Comparison of ENCODE assay signal across 8 cellular contexts in genomic region chr10:100185364-100186252, GRCh38. TPM values are rescaled to one million over a fixed set of nuclear protein-coding genes. Genes with fewer than 3 reads are reported as not detected.
DNase-seq lines count a peak whose midpoint lies in the region; ATAC-seq, FAIRE-seq and TF ChIP-seq lines count a peak whose summit lies in the region.

TSS of gene ERLIN1 (minus strand) at chr10:100186029. CDS start at chr10:100185626, 403 bp downstream.

- H3K9ac ChIP-seq in kidney (ENCODE audit: low read length in 2 of 2): peak within 1 kb of the TSS; percentile 89 to 94

- no peak for FAIRE-seq in kidney (lab: Jason Lieb, UNC)

- peaks cover 5 to 16% of the 10 kb centered on the region in 2 donors for H3K4me1 ChIP-seq in kidney (ENCODE audit: control insufficient read depth in 1 of 2, insufficient read depth in 1 of 2, low read depth in 1 of 2, low read length in 2 of 2)

- DNase-seq in AG09309 (ENCODE audit: low read depth) (peak; percentile 49), NCI-H460 (ENCODE audit: extremely low read depth, low read depth) (peak; percentile 87), cerebellar cortex (ENCODE audit: low spot score) (peak; percentile 92), kidney (peak; percentile 97)
- DNase-seq in activated CD4-positive, CD25-positive, alpha-beta regulatory T cell treated with anti-CD3 and anti-CD28 coated beads, Interleukin-2, amount 50 U/mL, for 72 hours: peak; percentile 94
- peak; percentile 83 to 95 for DNase-seq in stimulated activated CD4-positive, alpha-beta T cell treated with anti-CD3 and anti-CD28 coated beads, Interleukin-15, amount 100 ng/mL, for 1 hour (ENCODE audit: low read depth in 1 of 2, low spot score in 1 of 2)

- no peaks in the 10 kb centered on the region for H3K9me3 ChIP-seq in kidney (ENCODE audit: control insufficient read depth in 1 of 2, low read length in 2 of 2)

- H3K36me3 ChIP-seq in kidney (ENCODE audit: control insufficient read depth in 1 of 2, insufficient read depth in 2 of 2, low read length in 2 of 2): peaks cover 4 to 5% of the 10 kb centered on the region in 2 donors

- TF ChIP-seq CTCF in AG09309 (IDR thresholded peaks at IDR 0.05; ENCODE audit: control insufficient read depth, insufficient read depth, low read depth, low read length, missing control alignments) (no peak), kidney (IDR thresholded peaks at IDR 0.05; ENCODE audit: borderline replicate concordance, extremely low read depth, insufficient read depth) (no peak)

- H3K27ac ChIP-seq in kidney (ENCODE audit: low read depth in 2 of 2, low read length in 2 of 2): peak within 1 kb of the TSS; percentile 78 to 85

- ATAC-seq in GM19025 (IDR thresholded peaks at IDR 0.05; ENCODE audit: low read depth, unreplicated experiment) (peak; percentile 85), HG03280 (IDR thresholded peaks at IDR 0.05; ENCODE audit: unreplicated experiment) (peak; percentile 84)

- intact Hi-C loops in kidney (cut with DNase I): no loop called here

- peak within 1 kb of the TSS; percentile 95 for H3K4me3 ChIP-seq in AG09309 (ENCODE audit: control insufficient read depth, low read depth, low read length)
- H3K4me3 ChIP-seq in kidney (ENCODE audit: low read length in 2 of 2): peak within 1 kb of the TSS; percentile 95 to 99

RNA-seq across cellular contexts. Expression of gene ERLIN1, which starts in this region (rescaled TPM):
- total RNA-seq in NCI-H460 (2014; rRNA removed; shearing (Covaris generic)): 45.7 and 48.0 TPM in 2 replicates
- 36.4 and 39.1 TPM in 2 replicates for polyA plus RNA-seq in NCI-H460 (2014; cell fraction: nucleus; rRNA removed)
- 23.7 TPM for total RNA-seq in kidney
- 9.0 TPM for polyA plus RNA-seq in kidney (ENCODE audit: insufficient read depth, low read depth, low replicate concordance)

Comparison
In these comparisons a context has a peak if more than half of its experiments do, and no peak if none do; other contexts are left out.
1. Peak in every context shown above with its lines: DNase-seq, ATAC-seq, H3K4me3 ChIP-seq and H3K27ac ChIP-seq.